In the genomic region with DNA sequence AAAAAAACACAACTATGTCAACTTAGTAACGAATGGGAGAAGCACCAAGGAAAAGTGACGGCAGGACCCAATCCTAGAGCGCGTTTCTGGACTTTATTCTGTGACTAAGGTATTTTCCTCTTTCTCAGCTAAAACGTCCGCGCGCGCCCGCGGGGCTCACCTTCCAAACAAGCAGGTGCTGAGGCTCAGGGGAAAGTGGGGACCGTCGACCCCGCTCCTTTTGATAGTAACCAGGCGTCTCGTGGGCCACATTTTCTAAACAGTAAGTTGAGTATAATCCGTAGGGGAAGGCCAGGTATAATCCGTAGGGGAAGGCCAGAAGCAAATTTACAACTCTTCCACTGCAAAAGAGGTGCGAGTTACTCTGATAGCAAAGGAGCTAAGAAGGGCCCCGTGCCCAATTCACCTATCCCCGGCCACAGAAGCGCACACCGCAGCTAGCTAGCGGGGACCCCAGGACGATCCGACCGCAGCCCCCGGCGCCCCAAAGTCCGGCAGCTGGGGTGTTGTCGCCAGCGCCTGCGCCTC, we compare ENCODE assay signal across 8 cellular contexts. TPM values are rescaled to one million over a fixed set of nuclear protein-coding genes. Genes with fewer than 3 reads are reported as not detected.
DNase-seq lines count a peak whose midpoint lies in the region; ATAC-seq and TF ChIP-seq lines count a peak whose summit lies in the region.

No MANE protein-coding gene starts in this region.

- DNase-seq in GM13976 (ENCODE audit: low spot score) (peak; percentile 25), OCI-M1 (lab: John Stamatoyannopoulos, UW) (peak; percentile 47), naive B cell (no peak), caudate nucleus (lab: John Stamatoyannopoulos, UW) (no peak)

- peaks cover 5% of the 10 kb centered on the region for H3K27me3 Mint-ChIP-seq in dendritic cell treated with granulocyte-macrophage colony-stimulating factor and Interleukin-4, amounts not matched to agents 40 ng/mL and 50 ng/mL, for 4 days
- peaks cover 24 to 32% (median 26%) of the 10 kb centered on the region in 3 donors for H3K27me3 Mint-ChIP-seq in naive B cell

- peak overlapping the region; percentile 84 for H3K4me3 Mint-ChIP-seq in dendritic cell treated with granulocyte-macrophage colony-stimulating factor and Interleukin-4, amounts not matched to agents 40 ng/mL and 50 ng/mL, for 4 days
- peak overlapping the region; percentile 77 to 95 (median 88) for H3K4me3 Mint-ChIP-seq in naive B cell

- H3K27ac Mint-ChIP-seq in dendritic cell treated with granulocyte-macrophage colony-stimulating factor and Interleukin-4, amounts not matched to agents 40 ng/mL and 50 ng/mL, for 4 days = peak overlapping the region; percentile 62
- peak overlapping the region in 3 of 6 donors; percentile 51 to 61 (median 56) for H3K27ac Mint-ChIP-seq in naive B cell

- H3K4me1 Mint-ChIP-seq in dendritic cell treated with granulocyte-macrophage colony-stimulating factor and Interleukin-4, amounts not matched to agents 40 ng/mL and 50 ng/mL, for 4 days (ENCODE audit: low read depth) = peaks cover 35% of the 10 kb centered on the region
- H3K4me1 Mint-ChIP-seq in naive B cell = peaks cover 15 to 22% (median 17%) of the 10 kb centered on the region in 3 donors

- H3K27ac ChIP-seq in caudate nucleus (ENCODE audit: low read depth, low read length) = no peak overlapping the region

- H3K36me3 Mint-ChIP-seq in dendritic cell treated with granulocyte-macrophage colony-stimulating factor and Interleukin-4, amounts not matched to agents 40 ng/mL and 50 ng/mL, for 4 days (ENCODE audit: low read depth) = no peaks in the 10 kb centered on the region
- no peaks in the 10 kb centered on the region for H3K36me3 Mint-ChIP-seq in naive B cell

- in situ Hi-C loops in GM13976 (cut with MboI; ENCODE audit: low sequenced_read_pairs, unreplicated experiment) = no loop called here

- intact Hi-C loops in dendritic cell treated with granulocyte-macrophage colony-stimulating factor and Interleukin-4, amounts not matched to agents 40 ng/mL and 50 ng/mL, for 4 days (cut with micrococcal nuclease) = loop anchor here (5.0 kb wide), 1 partner anchor 38 kb away; no protein-coding TSS in a partner anchor

- no peak for TF ChIP-seq CTCF in GM13976 (IDR thresholded peaks at IDR 0.05; ENCODE audit: borderline replicate concordance, control extremely low read depth, extremely low read depth, insufficient read depth, missing control alignments)

- no peaks in the 10 kb centered on the region for H3K9me3 Mint-ChIP-seq in dendritic cell treated with granulocyte-macrophage colony-stimulating factor and Interleukin-4, amounts not matched to agents 40 ng/mL and 50 ng/mL, for 4 days
- no peaks in the 10 kb centered on the region for H3K9me3 Mint-ChIP-seq in naive B cell

- no peak for ATAC-seq in naive B cell (ENCODE audit: low read depth in 2 of 2)
- ATAC-seq in HG02884 (IDR thresholded peaks at IDR 0.05; ENCODE audit: unreplicated experiment) = no peak
- no peak for ATAC-seq in GM19351 (IDR thresholded peaks at IDR 0.05; ENCODE audit: unreplicated experiment)
- ATAC-seq in GM21515 (IDR thresholded peaks at IDR 0.05; ENCODE audit: unreplicated experiment) = no peak

RNA-seq across cellular contexts. Expression of a gene that starts 0.7 kb away (rescaled TPM):
- not detected for polyA plus RNA-seq in naive B cell (ENCODE audit: low read depth in 6 of 6)

Comparison
In these comparisons a context has a peak if more than half of its experiments do, and no peak if none do; other contexts are left out.
1. DNase-seq: peak in GM13976 (single experiment) and OCI-M1 (single experiment); none in naive B cell (single experiment) and caudate nucleus (0 of 61).